8 cellular contexts compared by ENCODE assay signal in the genomic region with DNA sequence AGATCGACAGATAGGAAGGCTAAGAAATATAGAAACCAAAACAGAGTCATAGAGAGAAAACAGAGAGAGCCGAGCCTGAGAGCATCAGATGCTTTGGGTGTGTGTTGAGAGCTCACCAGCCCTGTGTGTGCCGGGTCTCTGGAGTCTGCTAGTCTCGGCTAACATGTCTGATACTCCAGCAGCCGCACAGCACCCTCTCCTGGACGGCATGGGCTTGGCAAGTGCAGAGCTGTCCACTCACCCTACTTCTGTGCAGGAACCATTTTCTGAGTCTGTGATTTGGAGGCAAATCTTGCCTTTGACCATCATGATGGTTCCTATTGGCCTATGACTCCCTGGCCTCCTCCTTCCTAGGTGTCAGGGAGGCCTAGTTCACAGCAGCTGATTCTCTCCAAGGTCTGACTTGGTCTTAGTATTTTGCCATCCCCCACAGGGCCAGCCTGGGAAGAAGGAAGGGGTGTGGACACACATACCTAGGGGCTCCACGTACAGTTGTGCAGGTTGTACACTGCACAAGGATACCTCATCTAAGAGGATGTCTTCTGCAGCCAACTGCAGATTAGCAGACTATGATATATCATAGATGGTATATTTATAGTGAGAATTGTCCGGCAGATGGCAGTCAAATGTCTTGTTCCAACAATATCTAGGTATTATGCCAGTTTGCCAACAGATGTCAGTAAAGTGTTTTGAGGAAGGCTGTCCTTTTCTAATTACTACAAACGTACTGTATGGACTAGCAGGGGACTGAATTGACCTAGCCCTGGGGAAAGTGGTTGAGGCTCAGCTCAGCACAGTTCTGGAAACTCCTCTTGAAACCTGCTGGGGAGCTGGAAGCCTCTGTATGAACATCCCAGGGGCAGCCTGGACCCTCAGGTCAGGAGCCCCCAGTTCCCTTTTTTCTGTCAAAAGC. TPM values are rescaled to one million over a fixed set of nuclear protein-coding genes. Genes with fewer than 3 reads are reported as not detected.
A peak's percentile ranks its signal among the peaks of the same experiment; 100 is the strongest.
DNase-seq lines count a peak whose midpoint lies in the region; ATAC-seq and TF ChIP-seq lines count a peak whose summit lies in the region.

No MANE protein-coding gene starts in this region.

- DNase-seq in DMS114 treated with DMSO at 0.1 percent for 48 hours (lab: John Stamatoyannopoulos, UW; ENCODE audit: unreplicated experiment) = peak; percentile 96
- DNase-seq in activated CD8-positive, alpha-beta memory T cell treated with anti-CD3 and anti-CD28 coated beads, Interleukin-2, amount 50 U/mL, for 4 hours = peak; percentile 86
- DNase-seq in epithelial cell of esophagus (ENCODE audit: low read depth) = peak; percentile 90
- peak; percentile 81 for DNase-seq in naive B cell
- peak; percentile 78 for DNase-seq in stimulated activated CD8-positive, alpha-beta memory T cell treated with anti-CD3 and anti-CD28 coated beads, Interleukin-7, amount 100 ng/mL, for 24 hours (ENCODE audit: low read depth)

- no peaks in the 10 kb centered on the region for H3K9me3 Mint-ChIP-seq in naive B cell

- H3K4me1 Mint-ChIP-seq in naive B cell = peaks cover 36 to 37% (median 37%) of the 10 kb centered on the region in 3 donors

- H2AFZ ChIP-seq in OCI-LY1 (ENCODE audit: low read length) = no peak overlapping the region

- H3K27me3 ChIP-seq in OCI-LY1 (ENCODE audit: insufficient read depth, low read length) = no peaks in the 10 kb centered on the region

- no peaks in the 10 kb centered on the region for H3K9me3 ChIP-seq in OCI-LY1 (ENCODE audit: low read length)

- no peaks in the 10 kb centered on the region for H3K79me2 ChIP-seq in OCI-LY1 (ENCODE audit: insufficient read depth, low read length)

- peaks cover 9 to 19% of the 10 kb centered on the region in 2 donors for H3K36me3 Mint-ChIP-seq in naive B cell

- no peak overlapping the region for H3K4me3 ChIP-seq in OCI-LY1 (ENCODE audit: low read depth, low read length, poor library complexity, severe bottlenecking)
- no peak overlapping the region for H3K4me3 ChIP-seq in epithelial cell of esophagus (ENCODE audit: low read length)

- peaks cover 12% of the 10 kb centered on the region for H3K4me1 ChIP-seq in OCI-LY1 (ENCODE audit: insufficient read depth, low read length, severe bottlenecking)

- H3K27ac Mint-ChIP-seq in naive B cell = peak overlapping the region; percentile 56 to 98 (median 90)

- peak overlapping the region in 4 of 8 donors; percentile 3 to 72 (median 40) for H3K4me3 Mint-ChIP-seq in naive B cell

- no peak overlapping the region for H3K27ac ChIP-seq in OCI-LY1 (ENCODE audit: low read depth, low read length, poor library complexity, severe bottlenecking)

- peak; percentile 83 for TF ChIP-seq CTCF in OCI-LY1 (IDR thresholded peaks at IDR 0.05; ENCODE audit: low read length)
- peak; percentile 94 for TF ChIP-seq CTCF in epithelial cell of esophagus (IDR thresholded peaks at IDR 0.05; ENCODE audit: insufficient read depth, low read depth, low read length, missing control alignments)

- peak overlapping the region; percentile 5; the same call in 1 of the 2 replicates for H3K4me2 ChIP-seq in OCI-LY1 (ENCODE audit: low read length)

- peak overlapping the region; percentile 2; the same call in 1 of the 2 replicates for H3K9ac ChIP-seq in OCI-LY1 (ENCODE audit: low read length)

- H4K20me1 ChIP-seq in OCI-LY1 (ENCODE audit: insufficient read depth, low read length) = no peaks in the 10 kb centered on the region

- ATAC-seq in GM21619 (IDR thresholded peaks at IDR 0.05; ENCODE audit: unreplicated experiment) (peak; percentile 86), naive B cell (ENCODE audit: low read depth in 2 of 2) (peak; percentile 95 to 96)

- H3K36me3 ChIP-seq in OCI-LY1 (ENCODE audit: insufficient read depth, low read length) = no peaks in the 10 kb centered on the region

- H3K9me2 ChIP-seq in OCI-LY1 (ENCODE audit: low read depth, low read length) = no peaks in the 10 kb centered on the region

- no peak for TF ChIP-seq EP300 in Ishikawa (IDR thresholded peaks at IDR 0.05; ENCODE audit: borderline replicate concordance)

- H3K27me3 Mint-ChIP-seq in naive B cell = no peaks in the 10 kb centered on the region

- peak; percentile 92 for TF ChIP-seq RAD21 in Ishikawa (IDR thresholded peaks at IDR 0.05; ENCODE audit: low read depth)

- no peaks in the 10 kb centered on the region for H3F3A ChIP-seq in OCI-LY1 (ENCODE audit: insufficient read depth, low read length)

TF ChIP-seq in Ishikawa, 13 proteins besides CTCF, POLR2A, EP300 and RAD21:
- TF ChIP-seq YY1 (IDR thresholded peaks at IDR 0.05; ENCODE audit: low read depth) (peak; percentile 56; the same call in 1 of the 2 replicates), NFIC (IDR thresholded peaks at IDR 0.05) (no peak), ZBTB7A (IDR thresholded peaks at IDR 0.05; ENCODE audit: low read depth) (no peak), TAF1 (IDR thresholded peaks at IDR 0.05; ENCODE audit: low read depth) (no peak), CREB1 (IDR thresholded peaks at IDR 0.05; ENCODE audit: low read depth) (no peak), TCF12 (IDR thresholded peaks at IDR 0.05; ENCODE audit: low read depth) (no peak), TEAD4 (IDR thresholded peaks at IDR 0.05) (peak; percentile 68), USF1 (IDR thresholded peaks at IDR 0.05) (no peak), FOXM1 (IDR thresholded peaks at IDR 0.05; ENCODE audit: borderline replicate concordance, low read depth) (no peak), MAX (IDR thresholded peaks at IDR 0.05) (no peak)
- TF ChIP-seq, protein P1, sequence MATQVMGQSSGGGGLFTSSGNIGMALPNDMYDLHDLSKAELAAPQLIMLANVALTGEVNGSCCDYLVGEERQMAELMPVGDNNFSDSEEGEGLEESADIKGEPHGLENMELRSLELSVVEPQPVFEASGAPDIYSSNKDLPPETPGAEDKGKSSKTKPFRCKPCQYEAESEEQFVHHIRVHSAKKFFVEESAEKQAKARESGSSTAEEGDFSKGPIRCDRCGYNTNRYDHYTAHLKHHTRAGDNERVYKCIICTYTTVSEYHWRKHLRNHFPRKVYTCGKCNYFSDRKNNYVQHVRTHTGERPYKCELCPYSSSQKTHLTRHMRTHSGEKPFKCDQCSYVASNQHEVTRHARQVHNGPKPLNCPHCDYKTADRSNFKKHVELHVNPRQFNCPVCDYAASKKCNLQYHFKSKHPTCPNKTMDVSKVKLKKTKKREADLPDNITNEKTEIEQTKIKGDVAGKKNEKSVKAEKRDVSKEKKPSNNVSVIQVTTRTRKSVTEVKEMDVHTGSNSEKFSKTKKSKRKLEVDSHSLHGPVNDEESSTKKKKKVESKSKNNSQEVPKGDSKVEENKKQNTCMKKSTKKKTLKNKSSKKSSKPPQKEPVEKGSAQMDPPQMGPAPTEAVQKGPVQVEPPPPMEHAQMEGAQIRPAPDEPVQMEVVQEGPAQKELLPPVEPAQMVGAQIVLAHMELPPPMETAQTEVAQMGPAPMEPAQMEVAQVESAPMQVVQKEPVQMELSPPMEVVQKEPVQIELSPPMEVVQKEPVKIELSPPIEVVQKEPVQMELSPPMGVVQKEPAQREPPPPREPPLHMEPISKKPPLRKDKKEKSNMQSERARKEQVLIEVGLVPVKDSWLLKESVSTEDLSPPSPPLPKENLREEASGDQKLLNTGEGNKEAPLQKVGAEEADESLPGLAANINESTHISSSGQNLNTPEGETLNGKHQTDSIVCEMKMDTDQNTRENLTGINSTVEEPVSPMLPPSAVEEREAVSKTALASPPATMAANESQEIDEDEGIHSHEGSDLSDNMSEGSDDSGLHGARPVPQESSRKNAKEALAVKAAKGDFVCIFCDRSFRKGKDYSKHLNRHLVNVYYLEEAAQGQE (IDR thresholded peaks at IDR 0.05; ENCODE audit: low read depth) = peak; percentile 17; the same call in 1 of the 2 replicates

RNA-seq across cellular contexts. Expression of gene FGD2, which starts 13.0 kb away (rescaled TPM):
- polyA plus RNA-seq in naive B cell (ENCODE audit: low read depth in 6 of 6) = 100 to 1,000 TPM in 1 of 6 donors, 10 to 100 TPM in 5; 31.5 to 133 (median 69.2) TPM

RNA-seq across cellular contexts. Expression of gene MTCH1, which starts 32.4 kb away (rescaled TPM):
- polyA plus RNA-seq in naive B cell (ENCODE audit: low read depth in 6 of 6) = 10 to 100 TPM; 69.5 to 89.8 (median 88.3) TPM
